ENCODE assay signal across 8 cellular contexts in genomic region chr20:64080013-64080812, GRCh38. TPM values are rescaled to one million over a fixed set of nuclear protein-coding genes. Genes with fewer than 3 reads are reported as not detected.
DNase-seq lines count a peak whose midpoint lies in the region; TF ChIP-seq lines count a peak whose summit lies in the region.

Gene OPRL1 (plus strand): TSS chr20:64080082. CDS start chr20:64092721, 12,639 bp downstream.

- no peaks in the 10 kb centered on the region for H3K9me3 Mint-ChIP-seq in stimulated activated naive CD8-positive, alpha-beta T cell treated with anti-CD3 and anti-CD28 coated beads, Interleukin-15, Interleukin-2, amounts not matched to agents 100 ng/mL and 50 ng/mL, for 24 hours

- H3K27me3 Mint-ChIP-seq in stimulated activated naive CD8-positive, alpha-beta T cell treated with anti-CD3 and anti-CD28 coated beads, Interleukin-15, Interleukin-2, amounts not matched to agents 100 ng/mL and 50 ng/mL, for 24 hours: peaks cover 11% of the 10 kb centered on the region

- peak within 1 kb of the TSS; percentile 64 for H3K27ac ChIP-seq in C4-2B
- peak within 1 kb of the TSS; percentile 52 for H3K27ac ChIP-seq in adipose tissue (ENCODE audit: low read depth, low read length)

- H3K27ac Mint-ChIP-seq in stimulated activated naive CD8-positive, alpha-beta T cell treated with anti-CD3 and anti-CD28 coated beads, Interleukin-15, Interleukin-2, amounts not matched to agents 100 ng/mL and 50 ng/mL, for 24 hours: peak within 1 kb of the TSS; percentile 83

- peak within 1 kb of the TSS; percentile 90 for H3K4me3 Mint-ChIP-seq in stimulated activated naive CD8-positive, alpha-beta T cell treated with anti-CD3 and anti-CD28 coated beads, Interleukin-15, Interleukin-2, amounts not matched to agents 100 ng/mL and 50 ng/mL, for 24 hours

- no peak for TF ChIP-seq CTCF in C4-2B (conservative IDR thresholded peaks at IDR 0.05)

- no peaks in the 10 kb centered on the region for H3K36me3 Mint-ChIP-seq in stimulated activated naive CD8-positive, alpha-beta T cell treated with anti-CD3 and anti-CD28 coated beads, Interleukin-15, Interleukin-2, amounts not matched to agents 100 ng/mL and 50 ng/mL, for 24 hours (ENCODE audit: low read depth)

- in situ Hi-C loops in KBM-7 (cut with MboI; ENCODE audit: low pct_unique_long_range_greater_than_20kb, low sequenced_read_pairs): no loop called here

- DNase-seq in KBM-7 (peak; percentile 41), iris pigment epithelial cell (ENCODE audit: low read depth) (peak; percentile 29), NCI-H510A (lab: John Stamatoyannopoulos, UW) (no peak), NCI-H2081 (lab: John Stamatoyannopoulos, UW) (no peak), MV-4-11 (lab: John Stamatoyannopoulos, UW) (no peak)

- WGBS in adipose tissue, 3 donors: 3 to 17% (median 5%) methylated on average over 41 to 62 of the region's 62 CpGs

- peaks cover 45% of the 10 kb centered on the region for H3K4me1 Mint-ChIP-seq in stimulated activated naive CD8-positive, alpha-beta T cell treated with anti-CD3 and anti-CD28 coated beads, Interleukin-15, Interleukin-2, amounts not matched to agents 100 ng/mL and 50 ng/mL, for 24 hours (ENCODE audit: low read depth)

RNA-seq across cellular contexts. Expression of gene OPRL1, which starts in this region (rescaled TPM):
- polyA plus RNA-seq in adipose tissue: 1 to 10 TPM in 2 of 3 donors, under 1 TPM in 1; 0.45 to 1.2 (median 1.1) TPM

Comparison
In these comparisons a context has a peak if more than half of its experiments do, and no peak if none do; other contexts are left out.
1. DNase-seq: peak in KBM-7 (single experiment) and iris pigment epithelial cell (single experiment); none in NCI-H510A (single experiment), NCI-H2081 (0 of 2) and MV-4-11 (single experiment).